Comparison of ENCODE assay signal across 9 cellular contexts in the genomic region with DNA sequence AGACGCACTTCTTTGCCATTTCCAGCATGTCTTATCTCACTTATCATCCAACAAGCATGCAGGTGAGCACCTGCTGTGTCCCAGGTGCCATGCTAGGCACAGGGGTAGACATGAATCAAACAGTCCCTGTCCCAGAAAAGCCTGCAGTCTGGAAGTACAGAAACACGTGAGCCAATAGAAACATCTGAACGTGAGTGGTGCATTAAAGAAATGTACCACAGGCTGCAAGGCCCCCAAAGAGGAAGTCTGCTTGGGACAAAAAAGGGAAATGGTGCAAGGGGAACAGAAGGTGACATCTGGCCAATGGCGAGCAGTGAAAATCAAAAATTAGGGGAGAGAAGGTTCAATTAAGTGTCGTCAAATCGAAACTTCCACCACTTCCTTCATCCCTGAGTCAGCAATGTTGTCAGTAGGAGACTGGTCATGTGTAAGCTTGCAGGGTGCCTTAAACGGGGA. TPM values are rescaled to one million over a fixed set of nuclear protein-coding genes. Genes with fewer than 3 reads are reported as not detected.
DNase-seq lines count a peak whose midpoint lies in the region; ATAC-seq, FAIRE-seq and TF ChIP-seq lines count a peak whose summit lies in the region.
"Had no signal": no experiment of that assay in that cellular context is flagged by ENCODE, and none has a peak within 500 bp of the region (broad histone marks: within the 10 kb centered on the region; RNA-seq: fewer than 3 reads in every experiment).

No MANE protein-coding gene starts in this region.

- no peak overlapping the region for H3K27ac ChIP-seq in SU-DHL-6 (ENCODE audit: low read depth, low read length)

- CTCF ChIA-PET in WTC11 (lab: Charles Lee) = interaction anchor here (0.6 to 1.3 kb wide), 3 partner anchors 103 to 468 kb away, joined by 3 to 5 read pairs (median 4); no protein-coding TSS in a partner anchor

- H3K9me3 Mint-ChIP-seq in natural killer cell = no peaks in the 10 kb centered on the region
- H3K9me3 Mint-ChIP-seq in WTC11 = no peaks in the 10 kb centered on the region

- no peaks in the 10 kb centered on the region for H3F3A ChIP-seq in SU-DHL-6 (ENCODE audit: insufficient read depth)

- no peaks in the 10 kb centered on the region for H4K20me1 ChIP-seq in SU-DHL-6 (ENCODE audit: low read depth, low read length)

- peaks cover 16% of the 10 kb centered on the region in 2 donors for H3K4me1 Mint-ChIP-seq in natural killer cell
- peaks cover 2% of the 10 kb centered on the region; the same call in 1 of the 2 replicates for H3K4me1 Mint-ChIP-seq in WTC11

- no peaks in the 10 kb centered on the region for H3K36me3 ChIP-seq in SU-DHL-6 (ENCODE audit: low read length)

- FAIRE-seq in GM19239 (lab: Jason Lieb, UNC) = no peak

- H3K4me3 Mint-ChIP-seq in natural killer cell (no peak overlapping the region), WTC11 (no peak overlapping the region)
- H3K4me3 Mint-ChIP-seq: activated naive CD8-positive, alpha-beta T cell had no signal

- H3K27me3 Mint-ChIP-seq in natural killer cell (ENCODE audit: low read depth in 2 of 2) = peaks cover 5 to 7% of the 10 kb centered on the region in 2 donors
- H3K27me3 Mint-ChIP-seq in WTC11 (ENCODE audit: low read depth) = no peaks in the 10 kb centered on the region
- H3K27me3 Mint-ChIP-seq: activated naive CD8-positive, alpha-beta T cell had no signal

- H2AFZ ChIP-seq in SU-DHL-6 (ENCODE audit: low read depth, low read length, severe bottlenecking) = peak overlapping the region; percentile 3

- DNase-seq in natural killer cell (no peak), GM19239 (ENCODE audit: insufficient read length, low spot score) (no peak), WTC11 (ENCODE audit: low spot score) (no peak)

- H3K4me3 ChIP-seq in SU-DHL-6 (ENCODE audit: insufficient read depth, low read length, poor library complexity, severe bottlenecking) = no peak overlapping the region

- H3K9ac ChIP-seq in SU-DHL-6 (ENCODE audit: low read length) = no peak overlapping the region

- ATAC-seq in GM18511 (IDR thresholded peaks at IDR 0.05; ENCODE audit: unreplicated experiment) (peak; percentile 55), HG03039 (IDR thresholded peaks at IDR 0.05; ENCODE audit: unreplicated experiment) (peak; percentile 20), natural killer cell (peak; percentile 7 to 51 (median 12)), GM21526 (IDR thresholded peaks at IDR 0.05; ENCODE audit: low FRiP score, unreplicated experiment) (no peak), WTC11 (no peak), GM19455 (IDR thresholded peaks at IDR 0.05; ENCODE audit: unreplicated experiment) (no peak)

- H3K9me2 ChIP-seq in SU-DHL-6 (replicated peaks; ENCODE audit: insufficient read depth, low read length) = no peaks in the 10 kb centered on the region

- TF ChIP-seq CTCF in SU-DHL-6 (IDR thresholded peaks at IDR 0.05; ENCODE audit: insufficient read depth, low read length, poor library complexity, severe bottlenecking) (no peak), natural killer cell (IDR thresholded peaks at IDR 0.05) (peak; percentile 9), WTC11 (IDR thresholded peaks at IDR 0.05) (no peak)

- peak overlapping the region in 1 of 2 donors; percentile 0 for H3K27ac Mint-ChIP-seq in natural killer cell
- no peak overlapping the region for H3K27ac Mint-ChIP-seq in WTC11
- H3K27ac Mint-ChIP-seq: activated naive CD8-positive, alpha-beta T cell had no signal

- H3K36me3 Mint-ChIP-seq in natural killer cell (no peaks in the 10 kb centered on the region), WTC11 (no peaks in the 10 kb centered on the region)
- H3K36me3 Mint-ChIP-seq: activated naive CD8-positive, alpha-beta T cell had no signal

- no peaks in the 10 kb centered on the region for H3K79me2 ChIP-seq in SU-DHL-6 (ENCODE audit: insufficient read depth, low read length)

- intact Hi-C loops in natural killer cell (cut with micrococcal nuclease) = loop anchor here (1.0 kb wide), 3 partner anchors 398 to 468 kb away; no protein-coding TSS in a partner anchor

- H3K4me2 ChIP-seq in SU-DHL-6 (ENCODE audit: low read depth, low read length, poor library complexity, severe bottlenecking) = no peak overlapping the region

- POLR2A ChIA-PET in WTC11 (lab: Charles Lee) = interaction anchor here (0.6 kb wide), 1 partner anchor 47 kb away, joined by 3 read pairs; no protein-coding TSS in a partner anchor

- no peaks in the 10 kb centered on the region for H3K9me3 ChIP-seq in SU-DHL-6 (ENCODE audit: insufficient read depth, low read length)

- no peaks in the 10 kb centered on the region for H3K27me3 ChIP-seq in SU-DHL-6 (ENCODE audit: low read length)

TF ChIP-seq in WTC11, 78 proteins besides CTCF, POLR2A, EP300 and RAD21 (continues in another document):
- TF ChIP-seq, protein P1, sequence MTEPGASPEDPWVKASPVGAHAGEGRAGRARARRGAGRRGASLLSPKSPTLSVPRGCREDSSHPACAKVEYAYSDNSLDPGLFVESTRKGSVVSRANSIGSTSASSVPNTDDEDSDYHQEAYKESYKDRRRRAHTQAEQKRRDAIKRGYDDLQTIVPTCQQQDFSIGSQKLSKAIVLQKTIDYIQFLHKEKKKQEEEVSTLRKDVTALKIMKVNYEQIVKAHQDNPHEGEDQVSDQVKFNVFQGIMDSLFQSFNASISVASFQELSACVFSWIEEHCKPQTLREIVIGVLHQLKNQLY (CRISPR knock-in tag; IDR thresholded peaks at IDR 0.05) = no peak
- TF ChIP-seq, protein P2, sequence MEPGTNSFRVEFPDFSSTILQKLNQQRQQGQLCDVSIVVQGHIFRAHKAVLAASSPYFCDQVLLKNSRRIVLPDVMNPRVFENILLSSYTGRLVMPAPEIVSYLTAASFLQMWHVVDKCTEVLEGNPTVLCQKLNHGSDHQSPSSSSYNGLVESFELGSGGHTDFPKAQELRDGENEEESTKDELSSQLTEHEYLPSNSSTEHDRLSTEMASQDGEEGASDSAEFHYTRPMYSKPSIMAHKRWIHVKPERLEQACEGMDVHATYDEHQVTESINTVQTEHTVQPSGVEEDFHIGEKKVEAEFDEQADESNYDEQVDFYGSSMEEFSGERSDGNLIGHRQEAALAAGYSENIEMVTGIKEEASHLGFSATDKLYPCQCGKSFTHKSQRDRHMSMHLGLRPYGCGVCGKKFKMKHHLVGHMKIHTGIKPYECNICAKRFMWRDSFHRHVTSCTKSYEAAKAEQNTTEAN (CRISPR knock-in tag; IDR thresholded peaks at IDR 0.05) = no peak
- TF ChIP-seq IRF2 (CRISPR knock-in tag; IDR thresholded peaks at IDR 0.05; ENCODE audit: borderline replicate concordance, low read depth) (no peak), SP1 (CRISPR knock-in tag; conservative IDR thresholded peaks at IDR 0.05) (no peak), FOXK1 (CRISPR knock-in tag; IDR thresholded peaks at IDR 0.05) (no peak), JAZF1 (CRISPR knock-in tag; IDR thresholded peaks at IDR 0.05) (no peak), ZNF416 (CRISPR knock-in tag; IDR thresholded peaks at IDR 0.05) (no peak), MYBL2 (CRISPR knock-in tag; IDR thresholded peaks at IDR 0.05) (no peak), ZNF396 (CRISPR knock-in tag; IDR thresholded peaks at IDR 0.05; ENCODE audit: borderline replicate concordance) (no peak)
- TF ChIP-seq, protein P3, sequence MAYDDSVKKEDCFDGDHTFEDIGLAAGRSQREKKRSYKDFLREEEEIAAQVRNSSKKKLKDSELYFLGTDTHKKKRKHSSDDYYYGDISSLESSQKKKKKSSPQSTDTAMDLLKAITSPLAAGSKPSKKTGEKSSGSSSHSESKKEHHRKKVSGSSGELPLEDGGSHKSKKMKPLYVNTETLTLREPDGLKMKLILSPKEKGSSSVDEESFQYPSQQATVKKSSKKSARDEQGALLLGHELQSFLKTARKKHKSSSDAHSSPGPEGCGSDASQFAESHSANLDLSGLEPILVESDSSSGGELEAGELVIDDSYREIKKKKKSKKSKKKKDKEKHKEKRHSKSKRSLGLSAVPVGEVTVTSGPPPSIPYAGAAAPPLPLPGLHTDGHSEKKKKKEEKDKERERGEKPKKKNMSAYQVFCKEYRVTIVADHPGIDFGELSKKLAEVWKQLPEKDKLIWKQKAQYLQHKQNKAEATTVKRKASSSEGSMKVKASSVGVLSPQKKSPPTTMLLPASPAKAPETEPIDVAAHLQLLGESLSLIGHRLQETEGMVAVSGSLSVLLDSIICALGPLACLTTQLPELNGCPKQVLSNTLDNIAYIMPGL (CRISPR knock-in tag; IDR thresholded peaks at IDR 0.05) = no peak
- TF ChIP-seq, protein P4, sequence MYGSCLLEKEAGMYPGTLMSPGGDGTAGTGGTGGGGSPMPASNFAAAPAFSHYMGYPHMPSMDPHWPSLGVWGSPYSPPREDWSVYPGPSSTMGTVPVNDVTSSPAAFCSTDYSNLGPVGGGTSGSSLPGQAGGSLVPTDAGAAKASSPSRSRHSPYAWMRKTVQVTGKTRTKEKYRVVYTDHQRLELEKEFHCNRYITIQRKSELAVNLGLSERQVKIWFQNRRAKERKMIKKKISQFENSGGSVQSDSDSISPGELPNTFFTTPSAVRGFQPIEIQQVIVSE (CRISPR knock-in tag; IDR thresholded peaks at IDR 0.05; ENCODE audit: borderline replicate concordance) = no peak
- TF ChIP-seq, protein P5, sequence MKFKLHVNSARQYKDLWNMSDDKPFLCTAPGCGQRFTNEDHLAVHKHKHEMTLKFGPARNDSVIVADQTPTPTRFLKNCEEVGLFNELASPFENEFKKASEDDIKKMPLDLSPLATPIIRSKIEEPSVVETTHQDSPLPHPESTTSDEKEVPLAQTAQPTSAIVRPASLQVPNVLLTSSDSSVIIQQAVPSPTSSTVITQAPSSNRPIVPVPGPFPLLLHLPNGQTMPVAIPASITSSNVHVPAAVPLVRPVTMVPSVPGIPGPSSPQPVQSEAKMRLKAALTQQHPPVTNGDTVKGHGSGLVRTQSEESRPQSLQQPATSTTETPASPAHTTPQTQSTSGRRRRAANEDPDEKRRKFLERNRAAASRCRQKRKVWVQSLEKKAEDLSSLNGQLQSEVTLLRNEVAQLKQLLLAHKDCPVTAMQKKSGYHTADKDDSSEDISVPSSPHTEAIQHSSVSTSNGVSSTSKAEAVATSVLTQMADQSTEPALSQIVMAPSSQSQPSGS (CRISPR knock-in tag; IDR thresholded peaks at IDR 0.05; ENCODE audit: borderline replicate concordance, low read depth) = no peak

RNA-seq across cellular contexts. Expression of a gene that starts 17.6 kb away (rescaled TPM):
- total RNA-seq in natural killer cell (not detected), WTC11 (2021) (not detected in 3 replicates)

Comparison
In these comparisons a context has a peak if more than half of its experiments do, and no peak if none do; other contexts are left out.
1. ATAC-seq: peak in GM18511 (single experiment), HG03039 (single experiment) and natural killer cell (3 of 3); none in GM21526 (single experiment), WTC11 (single experiment) and GM19455 (single experiment).